Comparison of ENCODE assay signal across 31 cellular contexts in genomic region chr1:103326595-103326994, GRCh38.
"Had no signal": no experiment of that assay in that cellular context is flagged by ENCODE, and none has a peak within 500 bp of the region (broad histone marks: within the 10 kb centered on the region; RNA-seq: fewer than 3 reads in every experiment).

No MANE protein-coding gene starts in this region.

- DNase-seq: activated CD4-positive, alpha-beta memory T cell treated with anti-CD3 and anti-CD28 coated beads, Interleukin-2, amount 10 ng/mL, durations not matched to agents 7 days and 5 days; activated CD4-positive, alpha-beta T cell treated with anti-CD3 and anti-CD28 coated beads for 1 hour; activated CD4-positive, alpha-beta T cell treated with anti-CD3 and anti-CD28 coated beads for 48 hours; activated CD4-positive, CD25-positive, alpha-beta regulatory T cell; activated CD8-positive, alpha-beta memory T cell treated with anti-CD3 and anti-CD28 coated beads for 24 hours; activated CD8-positive, alpha-beta memory T cell treated with anti-CD3 and anti-CD28 coated beads, Interleukin-2, amount 10 ng/mL, durations not matched to agents 7 days and 5 days; activated CD8-positive, alpha-beta memory T cell treated with anti-CD3 and anti-CD28 coated beads, Interleukin-2, amount 50 U/mL, for 48 hours; activated effector memory CD4-positive, alpha-beta T cell treated with anti-CD3 and anti-CD28 coated beads, Interleukin-2, amount 50 U/mL, for 16 hours; activated naive CD4-positive, alpha-beta T cell; activated naive CD4-positive, alpha-beta T cell treated with anti-CD3 and anti-CD28 coated beads, Interleukin-2, amount 50 U/mL, for 16 hours; activated naive CD8-positive, alpha-beta T cell treated with anti-CD3 and anti-CD28 coated beads for 36 hours; activated T-cell treated with anti-CD3 and anti-CD28 coated beads, Interleukin-2, amount 50 U/mL, for 48 hours; amniotic stem cell; aorta; body of pancreas; NCI-H1048; NCI-H1417; NCI-H146; NCI-H187; NCI-H2029 treated with DMSO at 0.1 percent for 48 hours; NCI-H2107; NCI-H2171; NCI-H510A; NCI-H526; NCI-H748 treated with DMSO at 0.1 percent for 48 hours; Right ventricle myocardium superior; SW 1271; T-helper 1 cell; T-helper 2 cell; T1000; WERI-Rb-1 had no signal

- ATAC-seq: activated CD8-positive, alpha-beta memory T cell treated with anti-CD3 and anti-CD28 coated beads, Interleukin-2, amount 10 ng/mL, durations not matched to agents 7 days and 5 days; body of pancreas had no signal
